10 cellular contexts compared by ENCODE assay signal in genomic region chr6:10030942-10031537, GRCh38.
DNase-seq lines count a peak whose midpoint lies in the region; ATAC-seq, FAIRE-seq and TF ChIP-seq lines count a peak whose summit lies in the region.
"Had no signal": no experiment of that assay in that cellular context is flagged by ENCODE, and none has a peak within 500 bp of the region (broad histone marks: within the 10 kb centered on the region; RNA-seq: fewer than 3 reads in every experiment).

No MANE protein-coding gene starts in this region.

- peaks cover 12% of the 10 kb centered on the region for H3K4me1 Mint-ChIP-seq in nephron progenitor cell
- H3K4me1 Mint-ChIP-seq: memory B cell had no signal

- H4K20me1 ChIP-seq in KMS-11 (ENCODE audit: insufficient read depth): no peaks in the 10 kb centered on the region

- no peaks in the 10 kb centered on the region for H3K27me3 ChIP-seq in KMS-11 (ENCODE audit: insufficient read depth, low read depth)
- no peaks in the 10 kb centered on the region for H3K27me3 ChIP-seq in body of pancreas

- peaks cover 6% of the 10 kb centered on the region for H3K27me3 Mint-ChIP-seq in nephron progenitor cell (ENCODE audit: low read depth, poor library complexity)
- H3K27me3 Mint-ChIP-seq: memory B cell had no signal

- no peak overlapping the region for H3K4me3 Mint-ChIP-seq in nephron progenitor cell
- H3K4me3 Mint-ChIP-seq: memory B cell had no signal

- no peak overlapping the region for H3K27ac Mint-ChIP-seq in nephron progenitor cell
- H3K27ac Mint-ChIP-seq: memory B cell had no signal

- H3K36me3 Mint-ChIP-seq in nephron progenitor cell (ENCODE audit: low read depth): no peaks in the 10 kb centered on the region
- H3K36me3 Mint-ChIP-seq: memory B cell had no signal

- no peaks in the 10 kb centered on the region for H3K4me1 ChIP-seq in KMS-11 (ENCODE audit: low read depth, poor library complexity, severe bottlenecking)
- no peaks in the 10 kb centered on the region for H3K4me1 ChIP-seq in body of pancreas

- DNase-seq in GM12892 (ENCODE audit: insufficient read length) (no peak), body of pancreas (no peak), nephron progenitor cell (peak; percentile 5), GOT3 (lab: John Stamatoyannopoulos, UW) (no peak)

- H3K4me2 ChIP-seq in KMS-11: no peak overlapping the region

- H3K4me3 ChIP-seq in KMS-11 (IDR thresholded peaks at IDR 0.05; ENCODE audit: insufficient read depth, low read depth, low read length) (no peak overlapping the region), body of pancreas (no peak overlapping the region)
- H3K4me3 ChIP-seq: SK-N-MC had no signal

- no peaks in the 10 kb centered on the region for H3K9me3 ChIP-seq in body of pancreas

- FAIRE-seq in GM12892 (lab: Jason Lieb, UNC): peak; percentile 9

- H3K27ac ChIP-seq in KMS-11 (no peak overlapping the region), body of pancreas (no peak overlapping the region)
- H3K27ac ChIP-seq: SK-N-MC had no signal

- H3K36me3 ChIP-seq in KMS-11 (ENCODE audit: insufficient read depth) (no peaks in the 10 kb centered on the region), body of pancreas (replicated peaks in 1 of 2; ENCODE audit: insufficient read depth in 1 of 2, low read depth in 2 of 2) (no peaks in the 10 kb centered on the region)

- H3K9ac ChIP-seq in KMS-11: no peak overlapping the region

- ATAC-seq in body of pancreas: no peak
- no peak for ATAC-seq in HG03097 (IDR thresholded peaks at IDR 0.05; ENCODE audit: low FRiP score, unreplicated experiment)
- ATAC-seq in HG02884 (IDR thresholded peaks at IDR 0.05; ENCODE audit: unreplicated experiment): no peak
- ATAC-seq in GM18517 (IDR thresholded peaks at IDR 0.05; ENCODE audit: unreplicated experiment): no peak

- H3K9me3 Mint-ChIP-seq in nephron progenitor cell: no peaks in the 10 kb centered on the region
- H3K9me3 Mint-ChIP-seq: memory B cell had no signal

- intact Hi-C loops in body of pancreas (cut with DNase I): no loop called here

- TF ChIP-seq CTCF in KMS-11 (conservative IDR thresholded peaks at IDR 0.05; ENCODE audit: low read depth, low read length) (peak; percentile 68), body of pancreas (IDR thresholded peaks at IDR 0.05) (peak in 6 of 7 experiments; percentile 24 to 49 (median 35)), nephron progenitor cell (IDR thresholded peaks at IDR 0.05) (peak; percentile 59)

- no peak overlapping the region for H2AFZ ChIP-seq in KMS-11 (ENCODE audit: low read depth)

- 71 to 80% methylated on average over 8 of the region's 8 CpGs for WGBS in body of pancreas, 2 donors

- no peaks in the 10 kb centered on the region for H3K79me2 ChIP-seq in KMS-11 (ENCODE audit: insufficient read depth, low read depth)

- TF ChIP-seq POLR2A in GM12892 (IDR thresholded peaks at IDR 0.05; ENCODE audit: low read depth, low read length): no peak
- TF ChIP-seq POLR2A in body of pancreas (IDR thresholded peaks at IDR 0.05): no peak
